ENCODE assay signal across 1 cellular context in the genomic region with DNA sequence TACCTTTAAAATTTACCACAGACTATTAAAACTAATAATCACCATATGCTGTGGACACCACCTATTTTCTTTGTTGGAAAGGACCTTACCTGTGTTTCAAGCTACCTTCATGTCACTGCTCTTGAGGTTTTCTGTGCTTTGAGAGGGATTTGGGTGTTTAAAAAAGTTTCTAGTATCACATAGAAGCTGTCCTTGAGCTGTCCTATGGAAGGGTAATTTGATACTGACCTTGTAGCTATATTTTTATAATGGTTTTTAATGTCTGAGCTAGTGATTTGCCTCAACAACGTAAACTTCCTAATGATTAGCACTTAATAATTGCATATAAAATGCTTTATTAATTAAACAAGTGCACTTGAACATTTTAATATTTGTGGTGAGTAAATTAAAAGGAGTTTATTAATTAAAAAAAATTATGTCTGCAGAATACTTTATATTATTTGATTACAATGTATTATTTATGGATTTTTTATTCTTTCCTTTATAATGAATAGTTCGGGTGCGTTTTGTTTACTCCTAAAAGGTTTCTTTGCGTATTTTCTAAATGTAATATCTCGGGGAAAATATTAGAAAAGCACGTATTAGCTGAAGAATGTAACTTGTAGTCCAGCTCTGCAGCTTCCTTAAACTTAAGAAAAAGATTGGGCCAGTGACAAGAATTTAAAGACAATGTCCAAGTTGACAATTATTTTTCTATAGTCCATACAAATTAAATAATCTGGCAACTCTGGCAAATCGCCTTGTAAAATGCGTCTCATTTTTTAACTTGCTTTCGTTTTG.
TF ChIP-seq lines count a peak whose summit lies in the region.

No MANE protein-coding gene starts in this region.

TF ChIP-seq in HepG2, 621 proteins besides CTCF, POLR2A, EP300 and RAD21:
- TF ChIP-seq CBX2 (IDR thresholded peaks at IDR 0.05; ENCODE audit: low read depth, low read length): peak; percentile 91; the same call in 1 of the 2 replicates
- TF ChIP-seq CBX2 (CRISPR knock-in tag; IDR thresholded peaks at IDR 0.05; ENCODE audit: low read depth): no peak
- no peak for TF ChIP-seq FOXK1 (CRISPR knock-in tag; IDR thresholded peaks at IDR 0.05; ENCODE audit: borderline replicate concordance, low read depth)
- TF ChIP-seq TMF1 (CRISPR knock-in tag; IDR thresholded peaks at IDR 0.05; ENCODE audit: low read depth): no peak
